In genomic region chr15:82021992-82022391, GRCh38 we compare ENCODE assay signal across 1 cellular context.
A peak's percentile ranks its signal among the peaks of the same experiment; 100 is the strongest.
TF ChIP-seq lines count a peak whose summit lies in the region.

No MANE protein-coding gene starts in this region.

TF ChIP-seq in K562, 482 proteins besides CTCF, POLR2A, EP300 and RAD21 (continued from another document):
- TF ChIP-seq ZHX1 (conservative IDR thresholded peaks at IDR 0.05; ENCODE audit: low read length) (no peak), ZNF224 (CRISPR knock-in tag; IDR thresholded peaks at IDR 0.05) (no peak), ZFP36 (IDR thresholded peaks at IDR 0.05; ENCODE audit: low read depth, low read length, partially characterized antibody) (peak; percentile 47), SMARCC2 (IDR thresholded peaks at IDR 0.05; ENCODE audit: low read depth) (no peak), THRB (CRISPR knock-in tag; conservative IDR thresholded peaks at IDR 0.05) (no peak), BRF1 (IDR thresholded peaks at IDR 0.05; ENCODE audit: borderline replicate concordance, extremely low read depth, insufficient read length) (no peak), CHD4 (IDR thresholded peaks at IDR 0.05; ENCODE audit: insufficient read depth, insufficient replicate concordance, low read depth, low read length, poor library complexity, severe bottlenecking) (no peak), CBFA2T3 (IDR thresholded peaks at IDR 0.05) (peak; percentile 29; the same call in 1 of the 2 replicates), SNRNP70 (optimal IDR thresholded peaks at IDR 0.05; ENCODE audit: low read depth, low read length) (no peak), NCOA6 (IDR thresholded peaks at IDR 0.05) (no peak), SRF (CRISPR knock-in tag; IDR thresholded peaks at IDR 0.05) (no peak), ARID3A (IDR thresholded peaks at IDR 0.05; ENCODE audit: borderline replicate concordance, low read depth, low read length) (no peak), DPF2 (IDR thresholded peaks at IDR 0.05) (no peak), BDP1 (IDR thresholded peaks at IDR 0.05; ENCODE audit: insufficient read depth, insufficient read length) (no peak), ZSCAN32 (CRISPR knock-in tag; IDR thresholded peaks at IDR 0.05) (no peak), NCOR1 (IDR thresholded peaks at IDR 0.05) (no peak), TFAP4 (CRISPR knock-in tag; IDR thresholded peaks at IDR 0.05; ENCODE audit: borderline replicate concordance) (0 out of 2 replicates have a peak, but pooled peaks have one; percentile 13), MNT (conservative IDR thresholded peaks at IDR 0.05) (no peak), SMARCE1 (IDR thresholded peaks at IDR 0.05) (peak; percentile 23; the same call in 1 of the 2 replicates), NFATC3 (IDR thresholded peaks at IDR 0.05) (no peak), PREB (CRISPR knock-in tag; IDR thresholded peaks at IDR 0.05) (no peak), FOXM1 (IDR thresholded peaks at IDR 0.05; ENCODE audit: low read depth) (no peak), FOXM1 (CRISPR knock-in tag; IDR thresholded peaks at IDR 0.05; ENCODE audit: low read depth) (no peak), HCFC1 (IDR thresholded peaks at IDR 0.05; ENCODE audit: low read depth, low read length) (no peak), POU5F1 (IDR thresholded peaks at IDR 0.05; ENCODE audit: borderline replicate concordance, low read depth, low read length, partially characterized antibody) (no peak), BHLHE40 (IDR thresholded peaks at IDR 0.05; ENCODE audit: low read length) (0 out of 2 replicates have a peak, but pooled peaks have one; percentile 42), ZNF512 (tag; IDR thresholded peaks at IDR 0.05) (no peak), EHMT2 (IDR thresholded peaks at IDR 0.05) (no peak), HOXB6 (CRISPR knock-in tag; IDR thresholded peaks at IDR 0.05; ENCODE audit: borderline replicate concordance) (no peak)
